32 cellular contexts compared by ENCODE assay signal in the genomic region with DNA sequence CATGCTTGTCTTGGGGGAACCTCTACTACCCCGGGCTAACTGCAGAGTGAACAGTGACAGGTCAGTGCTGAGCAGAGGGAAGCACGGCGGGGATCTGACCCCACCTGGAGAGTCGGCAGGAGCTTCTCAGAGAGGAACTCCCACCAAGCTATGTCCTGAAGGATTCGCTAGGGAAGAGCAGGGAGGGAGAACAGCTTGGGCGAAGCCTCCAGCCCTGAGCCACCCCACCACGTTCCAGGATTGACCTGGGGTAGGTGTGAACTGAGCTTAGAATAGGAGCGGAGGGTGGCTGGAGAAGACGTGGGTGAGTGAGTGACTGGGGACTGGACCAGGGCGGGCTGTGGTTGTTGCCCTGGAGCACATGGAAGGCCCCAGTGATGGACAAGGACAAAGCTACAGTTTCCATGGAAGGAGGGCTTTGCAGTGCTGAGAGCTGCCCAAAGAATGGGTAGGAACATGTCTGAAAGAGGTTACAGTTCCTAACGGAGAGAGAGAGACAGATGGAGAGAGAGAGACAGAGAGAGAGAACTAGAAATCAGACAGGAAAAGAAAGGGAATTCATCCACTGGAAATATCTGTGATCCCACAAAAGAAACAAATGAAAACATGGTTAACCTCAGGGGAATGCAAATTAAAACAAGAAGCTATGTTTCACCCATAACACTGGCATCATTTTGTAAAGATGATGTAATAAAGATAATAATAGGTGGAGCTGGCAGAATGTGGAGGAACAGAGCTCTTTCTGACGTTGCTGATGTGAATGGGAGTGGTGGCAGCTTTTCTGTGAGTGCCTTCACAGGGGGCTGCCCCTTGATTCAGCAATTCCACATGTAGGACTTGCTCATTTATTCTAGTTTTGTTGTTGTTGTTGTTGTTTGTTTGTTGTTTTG. TPM values are rescaled to one million over a fixed set of nuclear protein-coding genes. Genes with fewer than 3 reads are reported as not detected.
A peak's percentile ranks its signal among the peaks of the same experiment; 100 is the strongest.
DNase-seq lines count a peak whose midpoint lies in the region; ATAC-seq, FAIRE-seq and TF ChIP-seq lines count a peak whose summit lies in the region.
"Had no signal": no experiment of that assay in that cellular context is flagged by ENCODE, and none has a peak within 500 bp of the region (broad histone marks: within the 10 kb centered on the region; RNA-seq: fewer than 3 reads in every experiment).

No MANE protein-coding gene starts in this region.

- no peak overlapping the region for H2AFZ ChIP-seq in trophoblast cell (ENCODE audit: insufficient read depth, low read length, poor library complexity)
- H2AFZ ChIP-seq: hepatocyte had no signal

- H3K9me3 Mint-ChIP-seq in activated T-helper 1 cell treated with anti-CD3 and anti-CD28 coated beads, Interleukin-12 subunit alpha, Interleukin-12 subunit beta, Interleukin-2, Interleukin-4 antibody, amounts not matched to agents 30 ng/mL and 10 ng/mL and 1 ng/mL, durations not matched to agents 14 hours and 24 hours and 36 hours: no peaks in the 10 kb centered on the region
- H3K9me3 Mint-ChIP-seq: activated naive CD8-positive, alpha-beta T cell treated with anti-CD3 and anti-CD28 coated beads, Interleukin-2, amount 10 ng/mL, durations not matched to agents 7 days and 5 days; T-helper 2 cell treated with Interferon-gamma antibody and Interleukin-4, amounts not matched to agents 5 μg/mL and 100 μg/mL, for 36 hours had no signal

- no peaks in the 10 kb centered on the region for H3K36me3 Mint-ChIP-seq in activated T-helper 1 cell treated with anti-CD3 and anti-CD28 coated beads, Interleukin-12 subunit alpha, Interleukin-12 subunit beta, Interleukin-2, Interleukin-4 antibody, amounts not matched to agents 30 ng/mL and 10 ng/mL and 1 ng/mL, durations not matched to agents 14 hours and 24 hours and 36 hours (ENCODE audit: low read depth)
- H3K36me3 Mint-ChIP-seq: activated naive CD8-positive, alpha-beta T cell treated with anti-CD3 and anti-CD28 coated beads, Interleukin-2, amount 10 ng/mL, durations not matched to agents 7 days and 5 days had no signal

- no peaks in the 10 kb centered on the region for H3K79me1 ChIP-seq in trophoblast cell (ENCODE audit: low read length)

- H3K79me2 ChIP-seq in trophoblast cell (ENCODE audit: control insufficient read depth, insufficient read depth, low read length, poor library complexity): no peaks in the 10 kb centered on the region
- H3K79me2 ChIP-seq: hepatocyte had no signal

- no peak overlapping the region for H3K14ac ChIP-seq in trophoblast cell (ENCODE audit: low read length)

- TF ChIP-seq CTCF in AG09319 (IDR thresholded peaks at IDR 0.05; ENCODE audit: low read depth, low read length): no peak

- intact Hi-C loops in activated T-helper 1 cell treated with anti-CD3 and anti-CD28 coated beads, Interleukin-12 subunit alpha, Interleukin-12 subunit beta, Interleukin-2, Interleukin-4 antibody, amounts not matched to agents 30 ng/mL and 10 ng/mL and 1 ng/mL, durations not matched to agents 14 hours and 24 hours and 36 hours (cut with micrococcal nuclease): no loop called here

- H4K8ac ChIP-seq in trophoblast cell (ENCODE audit: low read depth, low read length): no peak overlapping the region

- H3K27me3 ChIP-seq in trophoblast cell (ENCODE audit: insufficient read depth, low read length): no peaks in the 10 kb centered on the region
- H3K27me3 ChIP-seq in small intestine (ENCODE audit: control insufficient read depth in 2 of 2, insufficient read depth in 2 of 2, low read length in 2 of 2): peaks cover 0 to 6% of the 10 kb centered on the region in 2 donors
- H3K27me3 ChIP-seq: BLaER1 treated with 17β-estradiol and CSF1 and Interleukin-3, amounts not matched to agents 10 nM and 100 nM; brain microvascular endothelial cell; gastrocnemius medialis; hepatocyte had no signal

- no peak overlapping the region for H4K12ac ChIP-seq in trophoblast cell (ENCODE audit: low read depth, low read length)

- no peak overlapping the region for H3K4ac ChIP-seq in trophoblast cell (ENCODE audit: low read depth, low read length)

- no CpG with 5 or more reads among the region's 12 CpGs for WGBS in trophoblast cell (ENCODE audit: extremely low coverage, insufficient coverage, insufficient read length)
- 65 to 73% (median 72%) methylated on average over 12 of the region's 12 CpGs for WGBS in small intestine, 3 donors

- H3K18ac ChIP-seq in trophoblast cell (ENCODE audit: low read length): no peak overlapping the region

- H3K4me1 Mint-ChIP-seq in activated T-helper 1 cell treated with anti-CD3 and anti-CD28 coated beads, Interleukin-12 subunit alpha, Interleukin-12 subunit beta, Interleukin-2, Interleukin-4 antibody, amounts not matched to agents 30 ng/mL and 10 ng/mL and 1 ng/mL, durations not matched to agents 14 hours and 24 hours and 36 hours (ENCODE audit: low read depth): no peaks in the 10 kb centered on the region
- H3K4me1 Mint-ChIP-seq: activated naive CD8-positive, alpha-beta T cell treated with anti-CD3 and anti-CD28 coated beads, Interleukin-2, amount 10 ng/mL, durations not matched to agents 7 days and 5 days had no signal

- no peak overlapping the region for H4K91ac ChIP-seq in trophoblast cell (ENCODE audit: low read depth, low read length)

- no peak for ATAC-seq in HG02973 (IDR thresholded peaks at IDR 0.05; ENCODE audit: unreplicated experiment)
- ATAC-seq: gastrocnemius medialis; HCT116; PC-3; stimulated activated naive CD8-positive, alpha-beta T cell treated with anti-CD3 and anti-CD28 coated beads, Interleukin-15, Interleukin-2, amounts not matched to agents 100 U/mL and 50 U/mL, for 24 hours had no signal

- no peak overlapping the region for H2BK12ac ChIP-seq in trophoblast cell (ENCODE audit: low read length)

- no peak overlapping the region for H3K4me2 ChIP-seq in trophoblast cell (ENCODE audit: low read length)
- H3K4me2 ChIP-seq: BLaER1 treated with 17β-estradiol and CSF1 and Interleukin-3, amounts not matched to agents 10 nM and 100 nM; hepatocyte had no signal

- H3K27me3 Mint-ChIP-seq in activated T-helper 1 cell treated with anti-CD3 and anti-CD28 coated beads, Interleukin-12 subunit alpha, Interleukin-12 subunit beta, Interleukin-2, Interleukin-4 antibody, amounts not matched to agents 30 ng/mL and 10 ng/mL and 1 ng/mL, durations not matched to agents 14 hours and 24 hours and 36 hours (ENCODE audit: insufficient read depth): peaks cover 11% of the 10 kb centered on the region

- H3K36me3 ChIP-seq in trophoblast cell (ENCODE audit: control insufficient read depth in 1 of 2, insufficient read depth in 2 of 2, low read length in 2 of 2) (no peaks in the 10 kb centered on the region), small intestine (ENCODE audit: control insufficient read depth in 2 of 2, insufficient read depth in 2 of 2, low read length in 2 of 2) (no peaks in the 10 kb centered on the region)
- H3K36me3 ChIP-seq: BLaER1 treated with 17β-estradiol and CSF1 and Interleukin-3, amounts not matched to agents 10 nM and 100 nM; brain microvascular endothelial cell; gastrocnemius medialis; prostate gland had no signal

- H3K4me1 ChIP-seq in trophoblast cell (ENCODE audit: control insufficient read depth in 1 of 2, insufficient read depth in 2 of 2, low read length in 2 of 2): peaks cover 0 to 3% of the 10 kb centered on the region in 2 experiments
- H3K4me1 ChIP-seq in small intestine (ENCODE audit: control insufficient read depth in 2 of 2, insufficient read depth in 1 of 2, low read depth in 1 of 2, low read length in 1 of 2): no peaks in the 10 kb centered on the region
- H3K4me1 ChIP-seq: BLaER1 treated with 17β-estradiol and CSF1 and Interleukin-3, amounts not matched to agents 10 nM and 100 nM; gastrocnemius medialis; prostate gland had no signal

- H2BK120ac ChIP-seq in trophoblast cell (ENCODE audit: insufficient read depth, low read length, poor library complexity): no peak overlapping the region

- H3K4me3 ChIP-seq in trophoblast cell (ENCODE audit: low read depth, low read length): no peak overlapping the region
- no peak overlapping the region for H3K4me3 ChIP-seq in small intestine (ENCODE audit: low read depth in 1 of 2, low read length in 2 of 2)
- H3K4me3 ChIP-seq: BLaER1 treated with 17β-estradiol and CSF1 and Interleukin-3, amounts not matched to agents 10 nM and 100 nM; gastrocnemius medialis; hepatocyte; prostate gland had no signal

- FAIRE-seq in small intestine (lab: Jason Lieb, UNC): no peak
- FAIRE-seq: GM18507 had no signal

- H2BK5ac ChIP-seq in trophoblast cell (ENCODE audit: low read depth, low read length, poor library complexity): no peak overlapping the region

- H3K9ac ChIP-seq in trophoblast cell (ENCODE audit: low read length): peak overlapping the region; percentile 19
- H3K9ac ChIP-seq: BLaER1 treated with 17β-estradiol and CSF1 and Interleukin-3, amounts not matched to agents 10 nM and 100 nM had no signal

- no peak overlapping the region for H3K27ac Mint-ChIP-seq in activated T-helper 1 cell treated with anti-CD3 and anti-CD28 coated beads, Interleukin-12 subunit alpha, Interleukin-12 subunit beta, Interleukin-2, Interleukin-4 antibody, amounts not matched to agents 30 ng/mL and 10 ng/mL and 1 ng/mL, durations not matched to agents 14 hours and 24 hours and 36 hours
- H3K27ac Mint-ChIP-seq: activated naive CD8-positive, alpha-beta T cell treated with anti-CD3 and anti-CD28 coated beads, Interleukin-2, amount 10 ng/mL, durations not matched to agents 7 days and 5 days; T-helper 2 cell treated with Interferon-gamma antibody and Interleukin-4, amounts not matched to agents 5 μg/mL and 100 μg/mL, for 36 hours had no signal

- DNase-seq in AG09319 (ENCODE audit: extremely low read depth, low read depth) (peak; percentile 23), LHCN-M2 (ENCODE audit: low read depth) (peak; percentile 15), fibroblast of gingiva (ENCODE audit: low read depth) (peak; percentile 44), trophoblast cell (no peak), small intestine (no peak)
- DNase-seq in activated CD8-positive, alpha-beta memory T cell treated with anti-CD3 and anti-CD28 coated beads, Interleukin-2, amount 50 U/mL, for 48 hours: no peak
- no peak for DNase-seq in activated T-helper 1 cell treated with anti-CD3 and anti-CD28 coated beads, Interleukin-12 subunit alpha, Interleukin-12 subunit beta, Interleukin-2, Interleukin-4 antibody, amounts not matched to agents 30 ng/mL and 10 ng/mL and 1 ng/mL, durations not matched to agents 14 hours and 24 hours and 36 hours (ENCODE audit: low spot score)
- DNase-seq: activated CD4-positive, alpha-beta T cell treated with anti-CD3 and anti-CD28 coated beads for 4 hours; activated effector memory CD4-positive, alpha-beta T cell treated with anti-CD3 and anti-CD28 coated beads, Interleukin-2, amount 50 U/mL, for 16 hours; activated naive CD8-positive, alpha-beta T cell treated with anti-CD3 and anti-CD28 coated beads, Interleukin-2, amount 10 ng/mL, durations not matched to agents 7 days and 5 days; brain microvascular endothelial cell; DMS53; effector CD8-positive, alpha-beta T cell; gastrocnemius medialis; GF-D8; Kasumi-1; NCI-H2171; NCI-H510A treated with DMSO at 0.1 percent for 48 hours; NK-92 treated with Interleukin-12 subunit alpha and Interleukin-12 subunit beta, amount 100 ng/mL, for 24 hours; PC-3; Right ventricle myocardium superior; stimulated activated naive CD8-positive, alpha-beta T cell treated with anti-CD3 and anti-CD28 coated beads, Interleukin-15, Interleukin-2, amounts not matched to agents 100 U/mL and 50 U/mL, for 24 hours had no signal

- H3K4me3 Mint-ChIP-seq in activated T-helper 1 cell treated with anti-CD3 and anti-CD28 coated beads, Interleukin-12 subunit alpha, Interleukin-12 subunit beta, Interleukin-2, Interleukin-4 antibody, amounts not matched to agents 30 ng/mL and 10 ng/mL and 1 ng/mL, durations not matched to agents 14 hours and 24 hours and 36 hours: no peak overlapping the region
- H3K4me3 Mint-ChIP-seq: activated naive CD8-positive, alpha-beta T cell treated with anti-CD3 and anti-CD28 coated beads, Interleukin-2, amount 10 ng/mL, durations not matched to agents 7 days and 5 days; T-helper 2 cell treated with Interferon-gamma antibody and Interleukin-4, amounts not matched to agents 5 μg/mL and 100 μg/mL, for 36 hours had no signal

- H3K23ac ChIP-seq in trophoblast cell (ENCODE audit: low read length): no peak overlapping the region

- H3K9me3 ChIP-seq in trophoblast cell (ENCODE audit: insufficient read depth, low read depth, low read length): no peaks in the 10 kb centered on the region
- no peaks in the 10 kb centered on the region for H3K9me3 ChIP-seq in small intestine (ENCODE audit: control insufficient read depth, low read depth)
- H3K9me3 ChIP-seq: BLaER1 treated with 17β-estradiol and CSF1 and Interleukin-3, amounts not matched to agents 10 nM and 100 nM; gastrocnemius medialis; prostate gland had no signal

- no peak overlapping the region for H3K27ac ChIP-seq in trophoblast cell (ENCODE audit: low read depth, low read length)
- no peak overlapping the region for H3K27ac ChIP-seq in small intestine (ENCODE audit: low read depth in 1 of 2, low read length in 1 of 2)
- H3K27ac ChIP-seq: BLaER1 treated with 17β-estradiol and CSF1 and Interleukin-3, amounts not matched to agents 10 nM and 100 nM; brain microvascular endothelial cell; gastrocnemius medialis; hepatocyte; HL-60; prostate gland had no signal

- no peak overlapping the region for H2AK5ac ChIP-seq in trophoblast cell (ENCODE audit: low read length)

RNA-seq across cellular contexts. Expression of gene BSND, which starts 17.2 kb away (rescaled TPM):
- not detected in 2 replicates for total RNA-seq in LHCN-M2 (2014; rRNA removed)
- not detected for polyA plus RNA-seq in LHCN-M2 (2012)
- 0.01 TPM in 2 replicates for polyA plus RNA-seq in trophoblast cell (2013)
- under 1 TPM in 1 of 3 donors, not detected in 2; 0.01 TPM for polyA plus RNA-seq in small intestine
- not detected in 2 replicates for total RNA-seq in activated T-helper 1 cell treated with anti-CD3 and anti-CD28 coated beads, Interleukin-12 subunit alpha, Interleukin-12 subunit beta, Interleukin-2, Interleukin-4 antibody, amounts not matched to agents 30 ng/mL and 10 ng/mL and 1 ng/mL, durations not matched to agents 14 hours and 24 hours and 36 hours
- total RNA-seq: A673; activated naive CD8-positive, alpha-beta T cell treated with anti-CD3 and anti-CD28 coated beads, Interleukin-2, amount 10 ng/mL, durations not matched to agents 7 days and 5 days; gastrocnemius medialis; PC-3; Right ventricle myocardium superior had no signal
- polyA plus RNA-seq: esophagus had no signal

RNA-seq across cellular contexts. Expression of gene PCSK9, which starts 23.4 kb away (rescaled TPM):
- 0.06 and 0.11 TPM in 2 replicates for total RNA-seq in LHCN-M2 (2014; rRNA removed)
- polyA plus RNA-seq in LHCN-M2 (2012): 0.23 TPM
- 0.19 TPM in 2 replicates for polyA plus RNA-seq in trophoblast cell (2013)
- polyA plus RNA-seq in small intestine: 10 to 100 TPM in 1 of 3 donors, under 1 TPM in 2; 0.45 to 24.2 (median 0.54) TPM
- total RNA-seq in activated T-helper 1 cell treated with anti-CD3 and anti-CD28 coated beads, Interleukin-12 subunit alpha, Interleukin-12 subunit beta, Interleukin-2, Interleukin-4 antibody, amounts not matched to agents 30 ng/mL and 10 ng/mL and 1 ng/mL, durations not matched to agents 14 hours and 24 hours and 36 hours: not detected in 2 replicates
- total RNA-seq: activated naive CD8-positive, alpha-beta T cell treated with anti-CD3 and anti-CD28 coated beads, Interleukin-2, amount 10 ng/mL, durations not matched to agents 7 days and 5 days; Right ventricle myocardium superior had no signal

RNA-seq across cellular contexts. Expression of gene TMEM61, which starts 35.5 kb away (rescaled TPM):
- not detected in 2 replicates for total RNA-seq in LHCN-M2 (2014; rRNA removed)
- polyA plus RNA-seq in LHCN-M2 (2012): not detected
- 0.18 and 0.19 TPM in 2 replicates for polyA plus RNA-seq in trophoblast cell (2013)
- 1 to 10 TPM; 2.2 to 6.7 (median 5.4) TPM for polyA plus RNA-seq in small intestine
- not detected in 2 replicates for total RNA-seq in activated T-helper 1 cell treated with anti-CD3 and anti-CD28 coated beads, Interleukin-12 subunit alpha, Interleukin-12 subunit beta, Interleukin-2, Interleukin-4 antibody, amounts not matched to agents 30 ng/mL and 10 ng/mL and 1 ng/mL, durations not matched to agents 14 hours and 24 hours and 36 hours
- total RNA-seq: A673; activated naive CD8-positive, alpha-beta T cell treated with anti-CD3 and anti-CD28 coated beads, Interleukin-2, amount 10 ng/mL, durations not matched to agents 7 days and 5 days had no signal

Comparison
In these comparisons a context has a peak if more than half of its experiments do, and no peak if none do; other contexts are left out.
1. DNase-seq: peak in AG09319 (single experiment), LHCN-M2 (single experiment) and fibroblast of gingiva (single experiment); none in trophoblast cell (0 of 2), small intestine (single experiment), activated CD8-positive, alpha-beta memory T cell treated with anti-CD3 and anti-CD28 coated beads, Interleukin-2, amount 50 U/mL, for 48 hours (single experiment) and activated T-helper 1 cell treated with anti-CD3 and anti-CD28 coated beads, Interleukin-12 subunit alpha, Interleukin-12 subunit beta, Interleukin-2, Interleukin-4 antibody, amounts not matched to agents 30 ng/mL and 10 ng/mL and 1 ng/mL, durations not matched to agents 14 hours and 24 hours and 36 hours (single experiment).